Comparison of ENCODE assay signal across 7 cellular contexts in genomic region chr22:37626144-37626543, GRCh38. TPM values are rescaled to one million over a fixed set of nuclear protein-coding genes. Genes with fewer than 3 reads are reported as not detected.
DNase-seq lines count a peak whose midpoint lies in the region; ATAC-seq and TF ChIP-seq lines count a peak whose summit lies in the region.
"Had no signal": no experiment of that assay in that cellular context is flagged by ENCODE, and none has a peak within 500 bp of the region (broad histone marks: within the 10 kb centered on the region; RNA-seq: fewer than 3 reads in every experiment).

No MANE protein-coding gene starts in this region.

- no peak for TF ChIP-seq CTCF in right lobe of liver (IDR thresholded peaks at IDR 0.05)
- no peak for TF ChIP-seq CTCF in GM10266 (IDR thresholded peaks at IDR 0.05; ENCODE audit: control insufficient read depth, insufficient read depth, low read depth, missing control alignments)
- TF ChIP-seq CTCF in GM13977 (IDR thresholded peaks at IDR 0.05; ENCODE audit: extremely low read depth, insufficient read depth, missing control alignments), result no peak

- no peaks in the 10 kb centered on the region for H3K9me3 Mint-ChIP-seq in stimulated activated naive CD8-positive, alpha-beta T cell treated with anti-CD3 and anti-CD28 coated beads, Interleukin-15, Interleukin-2, amounts not matched to agents 100 ng/mL and 50 ng/mL, for 24 hours

- ATAC-seq in stimulated activated naive CD8-positive, alpha-beta T cell treated with anti-CD3 and anti-CD28 coated beads, Interleukin-15, Interleukin-2, amounts not matched to agents 100 U/mL and 50 U/mL, for 24 hours, result no peak
- ATAC-seq in right lobe of liver (peak; percentile 84 to 90 (median 86)), HG03520 (IDR thresholded peaks at IDR 0.05; ENCODE audit: unreplicated experiment) (no peak)

- H3K27ac ChIP-seq in right lobe of liver, result peak overlapping the region; percentile 53 to 65 (median 57)

- DNase-seq in stimulated activated naive CD8-positive, alpha-beta T cell treated with anti-CD3 and anti-CD28 coated beads, Interleukin-15, Interleukin-2, amounts not matched to agents 100 U/mL and 50 U/mL, for 24 hours, result no peak
- peak; percentile 83 to 94 (median 93) for DNase-seq in right lobe of liver
- no peak for DNase-seq in GM10266 (ENCODE audit: extremely low spot score)
- DNase-seq in GM13977 (ENCODE audit: low spot score), result no peak
- DNase-seq: activated CD4-positive, alpha-beta T cell treated with anti-CD3 and anti-CD28 coated beads for 4 hours had no signal

- no peak overlapping the region for H3K4me3 ChIP-seq in right lobe of liver

- H3K27me3 Mint-ChIP-seq in stimulated activated naive CD8-positive, alpha-beta T cell treated with anti-CD3 and anti-CD28 coated beads, Interleukin-15, Interleukin-2, amounts not matched to agents 100 ng/mL and 50 ng/mL, for 24 hours, result no peaks in the 10 kb centered on the region

- peaks cover 0 to 13% (median 6%) of the 10 kb centered on the region in 4 donors for H3K36me3 ChIP-seq in right lobe of liver

- peaks cover 4% of the 10 kb centered on the region for H3K36me3 Mint-ChIP-seq in stimulated activated naive CD8-positive, alpha-beta T cell treated with anti-CD3 and anti-CD28 coated beads, Interleukin-15, Interleukin-2, amounts not matched to agents 100 ng/mL and 50 ng/mL, for 24 hours (ENCODE audit: low read depth)

- intact Hi-C loops in right lobe of liver (cut with DNase I), result loop anchor here in 1 of 2 donors (10.0 kb wide), 1 partner anchor 49 kb away; the partner anchor contains the start of gene LGALS1

- no peaks in the 10 kb centered on the region for H3K9me3 ChIP-seq in right lobe of liver

- peaks cover 2 to 34% (median 23%) of the 10 kb centered on the region in 4 donors for H3K4me1 ChIP-seq in right lobe of liver

- H3K4me1 Mint-ChIP-seq in stimulated activated naive CD8-positive, alpha-beta T cell treated with anti-CD3 and anti-CD28 coated beads, Interleukin-15, Interleukin-2, amounts not matched to agents 100 ng/mL and 50 ng/mL, for 24 hours (ENCODE audit: low read depth), result peaks cover 48% of the 10 kb centered on the region

- WGBS in right lobe of liver (ENCODE audit: insufficient coverage, low coverage, low lambda C conversion rate, missing lambda C conversion rate), result 13% methylated on average over 3 of the region's 11 CpGs

- peak overlapping the region; percentile 63 for H3K27ac Mint-ChIP-seq in stimulated activated naive CD8-positive, alpha-beta T cell treated with anti-CD3 and anti-CD28 coated beads, Interleukin-15, Interleukin-2, amounts not matched to agents 100 ng/mL and 50 ng/mL, for 24 hours

- in situ Hi-C loops in GM13977 (cut with MboI; ENCODE audit: low pct_unique_long_range_greater_than_20kb, low sequenced_read_pairs, unreplicated experiment), result loop anchor here (10.0 kb wide), 1 partner anchor 49 kb away; the partner anchor contains the start of gene LGALS1

- no peak overlapping the region for H3K4me3 Mint-ChIP-seq in stimulated activated naive CD8-positive, alpha-beta T cell treated with anti-CD3 and anti-CD28 coated beads, Interleukin-15, Interleukin-2, amounts not matched to agents 100 ng/mL and 50 ng/mL, for 24 hours

- no peak for TF ChIP-seq POLR2A in right lobe of liver (IDR thresholded peaks at IDR 0.05)

- H3K27me3 ChIP-seq in right lobe of liver, result no peaks in the 10 kb centered on the region

RNA-seq across cellular contexts. Expression of gene SH3BP1, which starts 13.3 kb away (rescaled TPM):
- 1 to 10 TPM; 1.6 to 4.8 (median 2.8) TPM for total RNA-seq in right lobe of liver

RNA-seq across cellular contexts. Expression of gene GGA1, which starts 17.5 kb away (rescaled TPM):
- 10 to 100 TPM; 18.4 to 27.3 (median 24.1) TPM for total RNA-seq in right lobe of liver

RNA-seq across cellular contexts. Expression of gene PDXP, which starts 32.4 kb away (rescaled TPM):
- 10 to 100 TPM; 15.7 to 63.4 (median 34.4) TPM for total RNA-seq in right lobe of liver

RNA-seq across cellular contexts. Expression of gene LGALS2, which starts 46.3 kb away (rescaled TPM):
- under 1 TPM in 1 of 6 experiments, not detected in 5; 0.64 TPM for total RNA-seq in right lobe of liver

RNA-seq across cellular contexts. Expression of gene LGALS1, which starts 49.3 kb away (rescaled TPM):
- 100 to 1,000 TPM in 4 of 6 experiments, 10 to 100 TPM in 2; 34.7 to 267 (median 141) TPM for total RNA-seq in right lobe of liver

Comparison
In these comparisons a context has a peak if more than half of its experiments do, and no peak if none do; other contexts are left out.
1. ATAC-seq: peak in right lobe of liver (4 of 4); none in stimulated activated naive CD8-positive, alpha-beta T cell treated with anti-CD3 and anti-CD28 coated beads, Interleukin-15, Interleukin-2, amounts not matched to agents 100 U/mL and 50 U/mL, for 24 hours (single experiment) and HG03520 (single experiment).
2. DNase-seq: peak in right lobe of liver (3 of 3); none in stimulated activated naive CD8-positive, alpha-beta T cell treated with anti-CD3 and anti-CD28 coated beads, Interleukin-15, Interleukin-2, amounts not matched to agents 100 U/mL and 50 U/mL, for 24 hours (single experiment), GM10266 (single experiment) and GM13977 (single experiment).